22 cellular contexts compared by ENCODE assay signal in genomic region chr14:36805116-36805515, GRCh38.
DNase-seq lines count a peak whose midpoint lies in the region; ATAC-seq and TF ChIP-seq lines count a peak whose summit lies in the region.
"Had no signal": no experiment of that assay in that cellular context is flagged by ENCODE, and none has a peak within 500 bp of the region (broad histone marks: within the 10 kb centered on the region; RNA-seq: fewer than 3 reads in every experiment).

No MANE protein-coding gene starts in this region.

- peak; percentile 67 for DNase-seq in Daoy (ENCODE audit: low read depth)
- peak; percentile 66 to 69 for DNase-seq in SHP77 (lab: John Stamatoyannopoulos, UW)
- DNase-seq in fibroblast of mammary gland (ENCODE audit: low read depth), result peak; percentile 17
- peak; percentile 3 for DNase-seq in medulla oblongata (ENCODE audit: extremely low spot score)
- DNase-seq in HFFc6, result no peak
- DNase-seq in SIG-M5 treated with dmso at 0.1 percent for 504 hours (lab: John Stamatoyannopoulos, UW; ENCODE audit: unreplicated experiment), result no peak
- DNase-seq: activated gamma-delta T cell, adrenal gland, Calu3, caudate nucleus, glutamatergic neuron, KBM-7, MV-4-11, NCI-H2029, NCI-H446 had no signal

- no peaks in the 10 kb centered on the region for H3K4me1 Mint-ChIP-seq in HFFc6 (ENCODE audit: low read depth)
- H3K4me1 Mint-ChIP-seq: memory B cell had no signal

- no peak overlapping the region for H3K27ac Mint-ChIP-seq in HFFc6
- H3K27ac Mint-ChIP-seq: memory B cell; natural killer cell treated with Interleukin-12 subunit alpha and Interleukin-12 subunit beta and Interleukin-15 and Interleukin-18, amount 100 ng/mL, for 72 hours; progenitor cell of endocrine pancreas had no signal

- no peaks in the 10 kb centered on the region; the same call in 1 of the 2 replicates for H3K27me3 Mint-ChIP-seq in HFFc6 (ENCODE audit: insufficient read depth)
- H3K27me3 Mint-ChIP-seq: memory B cell; natural killer cell treated with Interleukin-12 subunit alpha and Interleukin-12 subunit beta and Interleukin-15 and Interleukin-18, amount 100 ng/mL, for 72 hours had no signal

- H3K4me3 Mint-ChIP-seq in HFFc6, result no peak overlapping the region
- H3K4me3 Mint-ChIP-seq: memory B cell; natural killer cell treated with Interleukin-12 subunit alpha and Interleukin-12 subunit beta and Interleukin-15 and Interleukin-18, amount 100 ng/mL, for 72 hours had no signal

- no peaks in the 10 kb centered on the region for H3K36me3 Mint-ChIP-seq in HFFc6 (ENCODE audit: low read depth)
- H3K36me3 Mint-ChIP-seq: memory B cell; natural killer cell treated with Interleukin-12 subunit alpha and Interleukin-12 subunit beta and Interleukin-15 and Interleukin-18, amount 100 ng/mL, for 72 hours had no signal

- no peak for ATAC-seq in GM18498 (IDR thresholded peaks at IDR 0.05; ENCODE audit: unreplicated experiment)
- no peak for ATAC-seq in HG02623 (IDR thresholded peaks at IDR 0.05; ENCODE audit: unreplicated experiment)
- ATAC-seq: HCT116; natural killer cell treated with Interleukin-12 subunit alpha and Interleukin-12 subunit beta and Interleukin-15 and Interleukin-18, amount 100 ng/mL, for 72 hours had no signal

- TF ChIP-seq CTCF in fibroblast of mammary gland (conservative IDR thresholded peaks at IDR 0.05; ENCODE audit: control insufficient read depth, insufficient read depth, low read depth, low read length) (no peak), HFFc6 (IDR thresholded peaks at IDR 0.05) (no peak)

- no peak overlapping the region for H3K4me3 ChIP-seq in fibroblast of mammary gland (ENCODE audit: control insufficient read depth, low read depth, low read length)
- H3K4me3 ChIP-seq: adrenal gland, esophagus muscularis mucosa had no signal

- peaks cover 4% of the 10 kb centered on the region; the same call in 1 of the 2 replicates for H3K9me3 Mint-ChIP-seq in HFFc6
- H3K9me3 Mint-ChIP-seq: memory B cell had no signal

Comparison
In these comparisons a context has a peak if more than half of its experiments do, and no peak if none do; other contexts are left out.
1. DNase-seq: peak in Daoy (single experiment), SHP77 (2 of 2), fibroblast of mammary gland (single experiment) and medulla oblongata (single experiment); none in HFFc6 (single experiment) and SIG-M5 treated with dmso at 0.1 percent for 504 hours (single experiment).